Comparison of ENCODE assay signal across 17 cellular contexts in the genomic region with DNA sequence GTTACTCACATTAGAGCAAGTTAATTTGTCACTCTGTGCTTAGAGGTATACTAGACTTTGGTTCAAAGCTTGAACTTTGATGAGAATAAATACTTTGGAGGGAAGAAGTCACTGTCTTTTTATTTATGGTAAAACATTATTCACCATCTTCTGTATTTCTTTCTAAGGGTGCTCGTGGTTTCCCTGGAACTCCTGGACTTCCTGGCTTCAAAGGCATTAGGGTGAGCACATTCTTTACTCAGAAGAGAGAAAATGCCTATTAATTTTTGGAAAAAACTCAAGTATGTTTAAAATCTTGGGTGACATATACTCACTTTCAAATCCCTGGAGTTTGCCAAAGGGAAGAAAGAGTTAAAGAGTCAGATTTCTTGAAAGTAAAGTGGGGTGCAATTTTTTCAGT. TPM values are rescaled to one million over a fixed set of nuclear protein-coding genes. Genes with fewer than 3 reads are reported as not detected.
"Had no signal": no experiment of that assay in that cellular context is flagged by ENCODE, and none has a peak within 500 bp of the region (broad histone marks: within the 10 kb centered on the region; RNA-seq: fewer than 3 reads in every experiment).

No MANE protein-coding gene starts in this region.

- ATAC-seq: left colon, natural killer cell, psoas muscle, sciatic nerve had no signal

- H3K4me1 ChIP-seq: psoas muscle had no signal

- H3K9me3 ChIP-seq: esophagus squamous epithelium, psoas muscle, upper lobe of left lung had no signal

- H3K27ac ChIP-seq: psoas muscle, upper lobe of left lung, VCaP had no signal

- DNase-seq: activated CD4-positive, alpha-beta memory T cell treated with anti-CD3 and anti-CD28 coated beads for 36 hours; activated gamma-delta T cell treated with Interleukin-2 at 50 U/mL for 16 hours; activated naive CD8-positive, alpha-beta T cell treated with anti-CD3 and anti-CD28 coated beads for 36 hours; activated T-cell treated with anti-CD3 and anti-CD28 coated beads, Interleukin-2, amount 50 U/mL, for 48 hours; anterior cingulate cortex; esophagus squamous epithelium; immature natural killer cell; left colon; natural killer cell; nucleus accumbens; psoas muscle; stimulated activated CD4-positive, alpha-beta T cell treated with anti-CD3 and anti-CD28 coated beads, Interleukin-2, amount 100 ng/mL, for 48 hours; stimulated activated naive CD4-positive, alpha-beta T cell treated with Interleukin-2 at 50 U/mL for 16 hours; T-helper 9 cell; upper lobe of left lung had no signal

- H3K27ac Mint-ChIP-seq: activated CD4-positive, alpha-beta memory T cell treated with anti-CD3 and anti-CD28 coated beads for 36 hours; activated naive CD8-positive, alpha-beta T cell treated with anti-CD3 and anti-CD28 coated beads for 36 hours; immature natural killer cell; natural killer cell had no signal

- H3K36me3 Mint-ChIP-seq: activated CD4-positive, alpha-beta memory T cell treated with anti-CD3 and anti-CD28 coated beads for 36 hours; activated naive CD8-positive, alpha-beta T cell treated with anti-CD3 and anti-CD28 coated beads for 36 hours; immature natural killer cell; natural killer cell had no signal

- H3K27me3 ChIP-seq: esophagus squamous epithelium, upper lobe of left lung had no signal

- H3K4me3 Mint-ChIP-seq: activated CD4-positive, alpha-beta memory T cell treated with anti-CD3 and anti-CD28 coated beads for 36 hours; activated naive CD8-positive, alpha-beta T cell treated with anti-CD3 and anti-CD28 coated beads for 36 hours; immature natural killer cell; natural killer cell had no signal

- H3K4me3 ChIP-seq: esophagus squamous epithelium, psoas muscle, upper lobe of left lung had no signal

- H3K9me3 Mint-ChIP-seq: activated CD4-positive, alpha-beta memory T cell treated with anti-CD3 and anti-CD28 coated beads for 36 hours; activated naive CD8-positive, alpha-beta T cell treated with anti-CD3 and anti-CD28 coated beads for 36 hours; immature natural killer cell; natural killer cell had no signal

- H3K4me1 Mint-ChIP-seq: activated naive CD8-positive, alpha-beta T cell treated with anti-CD3 and anti-CD28 coated beads for 36 hours; immature natural killer cell; natural killer cell had no signal

RNA-seq across cellular contexts. Expression of a gene that starts 10.8 kb away (rescaled TPM):
- total RNA-seq: activated CD4-positive, alpha-beta memory T cell treated with anti-CD3 and anti-CD28 coated beads for 36 hours; natural killer cell had no signal
- polyA plus RNA-seq: immature natural killer cell had no signal
